Comparison of ENCODE assay signal across 16 cellular contexts in genomic region chr5:171926311-171926710, GRCh38.
DNase-seq lines count a peak whose midpoint lies in the region; ATAC-seq and TF ChIP-seq lines count a peak whose summit lies in the region.
"Had no signal": no experiment of that assay in that cellular context is flagged by ENCODE, and none has a peak within 500 bp of the region (broad histone marks: within the 10 kb centered on the region; RNA-seq: fewer than 3 reads in every experiment).

No MANE protein-coding gene starts in this region.

- no peak for TF ChIP-seq CTCF in OCI-LY3 (IDR thresholded peaks at IDR 0.05; ENCODE audit: low read depth, low read length)

- DNase-seq in stimulated activated naive CD8-positive, alpha-beta T cell treated with anti-CD3 and anti-CD28 coated beads, Interleukin-15, Interleukin-2, amounts not matched to agents 100 U/mL and 50 U/mL, for 24 hours: peak; percentile 13
- DNase-seq in stimulated activated naive CD8-positive, alpha-beta T cell treated with anti-CD3 and anti-CD28 coated beads, Interleukin-15, amount 100 ng/mL, for 72 hours: no peak
- DNase-seq in left lobe of liver (ENCODE audit: low spot score) (no peak), retina (no peak), NCI-H345 (lab: John Stamatoyannopoulos, UW) (no peak)
- no peak for DNase-seq in stimulated activated CD4-positive, alpha-beta T cell treated with anti-CD3 and anti-CD28 coated beads, Interleukin-15, amount 100 ng/mL, for 24 hours
- DNase-seq: activated CD8-positive, alpha-beta memory T cell treated with anti-CD3 and anti-CD28 coated beads, Interleukin-2, amount 50 U/mL, for 48 hours; erythroblast; kidney glomerular epithelial cell; NCI-H526 treated with DMSO at 0.1 percent for 48 hours; ovary had no signal

- no peak overlapping the region for H2AFZ ChIP-seq in OCI-LY3 (ENCODE audit: low read depth, low read length)

- H3K4me3 Mint-ChIP-seq in stimulated activated naive CD8-positive, alpha-beta T cell treated with anti-CD3 and anti-CD28 coated beads, Interleukin-15, amount 100 ng/mL, for 72 hours: no peak overlapping the region

- H3K79me2 ChIP-seq in OCI-LY3 (ENCODE audit: low read length): peaks cover 85% of the 10 kb centered on the region

- H3K4me1 Mint-ChIP-seq in stimulated activated naive CD8-positive, alpha-beta T cell treated with anti-CD3 and anti-CD28 coated beads, Interleukin-15, amount 100 ng/mL, for 72 hours: peaks cover 65% of the 10 kb centered on the region

- H3K9me3 Mint-ChIP-seq in stimulated activated naive CD8-positive, alpha-beta T cell treated with anti-CD3 and anti-CD28 coated beads, Interleukin-15, amount 100 ng/mL, for 72 hours: peaks cover 0 to 7% of the 10 kb centered on the region in 2 donors

- H3K27ac ChIP-seq in OCI-LY3 (ENCODE audit: low read length): peak overlapping the region; percentile 71
- H3K27ac ChIP-seq: A549, ovary, thoracic aorta had no signal

- H3K36me3 ChIP-seq in OCI-LY3 (replicated peaks; ENCODE audit: low read depth, low read length): peaks cover 22% of the 10 kb centered on the region
- H3K36me3 ChIP-seq: ovary, thoracic aorta had no signal

- no peak for ATAC-seq in stimulated activated naive CD8-positive, alpha-beta T cell treated with anti-CD3 and anti-CD28 coated beads, Interleukin-15, Interleukin-2, amounts not matched to agents 100 U/mL and 50 U/mL, for 24 hours
- ATAC-seq in stimulated activated naive CD8-positive, alpha-beta T cell treated with anti-CD3 and anti-CD28 coated beads, Interleukin-15, amount 100 ng/mL, for 72 hours: no peak
- ATAC-seq in HG02938 (IDR thresholded peaks at IDR 0.05; ENCODE audit: unreplicated experiment): peak; percentile 86
- no peak for ATAC-seq in left lobe of liver
- ATAC-seq: A549, HCT116 had no signal

- peaks cover 31% of the 10 kb centered on the region for H3K4me1 ChIP-seq in OCI-LY3 (ENCODE audit: low read length)
- H3K4me1 ChIP-seq: A549 had no signal

- peaks cover 16% of the 10 kb centered on the region for H4K20me1 ChIP-seq in OCI-LY3 (ENCODE audit: insufficient read depth, low read length)

- no peaks in the 10 kb centered on the region for H3K27me3 ChIP-seq in OCI-LY3 (ENCODE audit: low read depth, low read length)
- H3K27me3 ChIP-seq: ovary had no signal

- peaks cover 13% of the 10 kb centered on the region for H3K9me3 ChIP-seq in OCI-LY3 (ENCODE audit: insufficient read depth, low read length)
- H3K9me3 ChIP-seq: ovary, thoracic aorta had no signal

- H3K9ac ChIP-seq in OCI-LY3 (ENCODE audit: low read length): peak overlapping the region; percentile 36; the same call in 1 of the 2 replicates

- no peaks in the 10 kb centered on the region for H3K27me3 Mint-ChIP-seq in stimulated activated naive CD8-positive, alpha-beta T cell treated with anti-CD3 and anti-CD28 coated beads, Interleukin-15, amount 100 ng/mL, for 72 hours

- H3K4me3 ChIP-seq in OCI-LY3 (ENCODE audit: low read length): peak overlapping the region; percentile 26; the same call in 1 of the 2 replicates
- H3K4me3 ChIP-seq: A549, ovary, thoracic aorta had no signal

- H3K4me2 ChIP-seq in OCI-LY3 (ENCODE audit: low read length): peak overlapping the region; percentile 57
- H3K4me2 ChIP-seq: A549 had no signal

- H3K27ac Mint-ChIP-seq in stimulated activated naive CD8-positive, alpha-beta T cell treated with anti-CD3 and anti-CD28 coated beads, Interleukin-15, amount 100 ng/mL, for 72 hours: no peak overlapping the region
